Comparison of ENCODE assay signal across 8 cellular contexts in genomic region chrX:1491851-1492349, GRCh38. TPM values are rescaled to one million over a fixed set of nuclear protein-coding genes. Genes with fewer than 3 reads are reported as not detected.
A peak's percentile ranks its signal among the peaks of the same experiment; 100 is the strongest.
DNase-seq lines count a peak whose midpoint lies in the region; ATAC-seq and TF ChIP-seq lines count a peak whose summit lies in the region.

No MANE protein-coding gene starts in this region.

- H3K9me3 ChIP-seq in GM23248 (ENCODE audit: low read depth) (no peaks in the 10 kb centered on the region), breast epithelium (peaks cover 8 to 9% of the 10 kb centered on the region in 2 donors)

- H4K20me1 ChIP-seq in GM23248 (ENCODE audit: insufficient read depth) = no peaks in the 10 kb centered on the region

- intact Hi-C loops in breast epithelium (cut with DNase I; ENCODE audit: low total_unique reads) = no loop called here

- no peak for TF ChIP-seq POLR2A in breast epithelium (IDR thresholded peaks at IDR 0.05)

- H3K27me3 ChIP-seq in GM23248 (replicated peaks; ENCODE audit: insufficient read depth) (no peaks in the 10 kb centered on the region), breast epithelium (peaks cover 0 to 7% of the 10 kb centered on the region in 2 donors)

- no peak overlapping the region for H3K4me2 ChIP-seq in GM23248 (ENCODE audit: unreplicated experiment)

- ATAC-seq in GM18511 (IDR thresholded peaks at IDR 0.05; ENCODE audit: unreplicated experiment) = peak; percentile 85

- H3K4me1 ChIP-seq in GM23248 (ENCODE audit: insufficient read depth) = no peaks in the 10 kb centered on the region
- no peaks in the 10 kb centered on the region for H3K4me1 ChIP-seq in breast epithelium

- H3F3A ChIP-seq in GM23248 (ENCODE audit: insufficient read depth) = no peaks in the 10 kb centered on the region

- WGBS in GM23248 (ENCODE audit: low coverage in 1 of 2, low lambda C conversion rate in 2 of 2, missing lambda C conversion rate in 2 of 2), 2 experiments = 82 to 87% methylated on average over 6 of the region's 6 CpGs

- H3K36me3 ChIP-seq in GM23248 (ENCODE audit: low read depth) = no peaks in the 10 kb centered on the region
- H3K36me3 ChIP-seq in breast epithelium = no peaks in the 10 kb centered on the region

- H2AFZ ChIP-seq in GM23248 = no peak overlapping the region

- in situ Hi-C loops in GM23248 (cut with MboI) = no loop called here

- no peak overlapping the region for H3K4me3 ChIP-seq in GM23248
- no peak overlapping the region for H3K4me3 ChIP-seq in breast epithelium

- H3K9me2 ChIP-seq in GM23248 (ENCODE audit: insufficient read depth) = no peaks in the 10 kb centered on the region

- H3K27ac ChIP-seq in GM23248 (no peak overlapping the region), breast epithelium (no peak overlapping the region)

- no peaks in the 10 kb centered on the region for H3K79me2 ChIP-seq in GM23248 (ENCODE audit: insufficient read depth)

- no peak overlapping the region for H3K9ac ChIP-seq in GM23248

- DNase-seq in GM23248 (peak; percentile 14), LHCN-M2 (ENCODE audit: low read depth) (peak; percentile 21), breast epithelium (ENCODE audit: low spot score in 2 of 2) (no peak), nucleus accumbens (lab: John Stamatoyannopoulos, UW) (no peak), DMS153 treated with DMSO at 0.1 percent for 48 hours (lab: John Stamatoyannopoulos, UW; ENCODE audit: unreplicated experiment) (no peak)
- DNase-seq in activated naive CD8-positive, alpha-beta T cell treated with anti-CD3 and anti-CD28 coated beads, Interleukin-2, amount 50 U/mL, for 16 hours (ENCODE audit: low read depth, low spot score) = peak; percentile 15
- peak; percentile 49 to 50 for DNase-seq in stimulated activated CD4-positive, alpha-beta T cell treated with anti-CD3 and anti-CD28 coated beads, Interleukin-2, amount 100 ng/mL, for 48 hours

- no peak for TF ChIP-seq CTCF in breast epithelium (IDR thresholded peaks at IDR 0.05)

RNA-seq across cellular contexts. Expression of gene ASMTL, which starts 39.2 kb away (rescaled TPM):
- 8.1 and 15.7 TPM in 2 replicates for total RNA-seq in GM23248 (2014; rRNA removed; shearing (Covaris generic))
- polyA plus RNA-seq in GM23248 (2016; fragmentation: Nextera tagmentation; extraction: Ambion mirVana) = 36.2 and 38.4 TPM in 2 replicates
- total RNA-seq in LHCN-M2 (2014; rRNA removed) = 11.5 and 15.1 TPM in 2 replicates
- polyA plus RNA-seq in LHCN-M2 (2012) = 28.1 TPM
- total RNA-seq in breast epithelium = 10 to 100 TPM; 22.8 to 29.1 (median 28.2) TPM

RNA-seq across cellular contexts. Expression of gene P2RY8, which starts 45.1 kb away (rescaled TPM):
- not detected in 2 replicates for total RNA-seq in GM23248 (2014; rRNA removed; shearing (Covaris generic))
- 0.04 TPM in 1 of 2 replicates, not detected in the other for polyA plus RNA-seq in GM23248 (2016; fragmentation: Nextera tagmentation; extraction: Ambion mirVana)
- total RNA-seq in LHCN-M2 (2014; rRNA removed) = under 0.01 TPM in 1 of 2 replicates, not detected in the other
- polyA plus RNA-seq in LHCN-M2 (2012) = not detected
- 1 to 10 TPM; 1.3 to 3.2 (median 1.5) TPM for total RNA-seq in breast epithelium

Comparison
In these comparisons a context has a peak if more than half of its experiments do, and no peak if none do; other contexts are left out.
1. DNase-seq: peak in GM23248 (single experiment), LHCN-M2 (single experiment), activated naive CD8-positive, alpha-beta T cell treated with anti-CD3 and anti-CD28 coated beads, Interleukin-2, amount 50 U/mL, for 16 hours (single experiment) and stimulated activated CD4-positive, alpha-beta T cell treated with anti-CD3 and anti-CD28 coated beads, Interleukin-2, amount 100 ng/mL, for 48 hours (2 of 2); none in breast epithelium (0 of 2), nucleus accumbens (0 of 56) and DMS153 treated with DMSO at 0.1 percent for 48 hours (single experiment).